Comparison of ENCODE assay signal across 1 cellular context in the genomic region with DNA sequence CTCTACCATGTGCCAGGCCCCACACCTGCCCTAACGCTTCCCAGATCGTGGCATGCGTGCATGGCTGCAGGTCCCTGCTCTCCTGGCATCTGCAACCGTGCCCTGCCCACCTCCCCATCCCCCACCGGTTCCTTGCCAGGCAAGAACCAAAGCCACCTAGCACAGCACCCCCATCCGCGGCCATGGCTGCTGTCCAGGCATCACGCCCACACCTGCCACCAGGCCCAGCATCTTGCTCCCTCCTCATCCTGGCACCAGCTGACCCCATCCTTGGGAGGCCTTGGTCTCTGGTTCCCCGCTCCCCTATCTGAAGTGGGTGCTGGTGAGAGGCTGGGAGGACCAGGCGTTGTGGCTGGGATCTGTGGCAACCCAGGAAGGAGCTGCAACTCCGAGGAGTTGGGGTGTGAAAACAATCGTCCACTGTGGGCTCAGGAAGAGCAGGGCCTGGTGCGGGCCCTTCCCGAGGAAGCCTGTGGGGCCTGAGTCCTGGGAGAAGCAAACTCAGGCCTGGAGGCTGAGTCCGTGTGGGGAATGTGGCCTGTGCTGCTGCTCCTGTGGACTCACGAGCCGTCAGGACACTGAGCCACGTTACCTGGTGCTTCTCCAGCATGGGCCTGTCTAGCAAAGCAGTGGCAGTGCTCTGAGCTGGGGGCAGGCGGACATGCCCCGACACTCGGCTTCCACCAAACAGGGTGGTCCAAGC.
TF ChIP-seq lines count a peak whose summit lies in the region.

No MANE protein-coding gene starts in this region.

TF ChIP-seq in H1, 55 proteins besides CTCF, POLR2A, EP300 and RAD21 (continued from another document):
- no peak for TF ChIP-seq RXRA (IDR thresholded peaks at IDR 0.05; ENCODE audit: insufficient read depth, low read depth, low read length)
- TF ChIP-seq, protein P1, sequence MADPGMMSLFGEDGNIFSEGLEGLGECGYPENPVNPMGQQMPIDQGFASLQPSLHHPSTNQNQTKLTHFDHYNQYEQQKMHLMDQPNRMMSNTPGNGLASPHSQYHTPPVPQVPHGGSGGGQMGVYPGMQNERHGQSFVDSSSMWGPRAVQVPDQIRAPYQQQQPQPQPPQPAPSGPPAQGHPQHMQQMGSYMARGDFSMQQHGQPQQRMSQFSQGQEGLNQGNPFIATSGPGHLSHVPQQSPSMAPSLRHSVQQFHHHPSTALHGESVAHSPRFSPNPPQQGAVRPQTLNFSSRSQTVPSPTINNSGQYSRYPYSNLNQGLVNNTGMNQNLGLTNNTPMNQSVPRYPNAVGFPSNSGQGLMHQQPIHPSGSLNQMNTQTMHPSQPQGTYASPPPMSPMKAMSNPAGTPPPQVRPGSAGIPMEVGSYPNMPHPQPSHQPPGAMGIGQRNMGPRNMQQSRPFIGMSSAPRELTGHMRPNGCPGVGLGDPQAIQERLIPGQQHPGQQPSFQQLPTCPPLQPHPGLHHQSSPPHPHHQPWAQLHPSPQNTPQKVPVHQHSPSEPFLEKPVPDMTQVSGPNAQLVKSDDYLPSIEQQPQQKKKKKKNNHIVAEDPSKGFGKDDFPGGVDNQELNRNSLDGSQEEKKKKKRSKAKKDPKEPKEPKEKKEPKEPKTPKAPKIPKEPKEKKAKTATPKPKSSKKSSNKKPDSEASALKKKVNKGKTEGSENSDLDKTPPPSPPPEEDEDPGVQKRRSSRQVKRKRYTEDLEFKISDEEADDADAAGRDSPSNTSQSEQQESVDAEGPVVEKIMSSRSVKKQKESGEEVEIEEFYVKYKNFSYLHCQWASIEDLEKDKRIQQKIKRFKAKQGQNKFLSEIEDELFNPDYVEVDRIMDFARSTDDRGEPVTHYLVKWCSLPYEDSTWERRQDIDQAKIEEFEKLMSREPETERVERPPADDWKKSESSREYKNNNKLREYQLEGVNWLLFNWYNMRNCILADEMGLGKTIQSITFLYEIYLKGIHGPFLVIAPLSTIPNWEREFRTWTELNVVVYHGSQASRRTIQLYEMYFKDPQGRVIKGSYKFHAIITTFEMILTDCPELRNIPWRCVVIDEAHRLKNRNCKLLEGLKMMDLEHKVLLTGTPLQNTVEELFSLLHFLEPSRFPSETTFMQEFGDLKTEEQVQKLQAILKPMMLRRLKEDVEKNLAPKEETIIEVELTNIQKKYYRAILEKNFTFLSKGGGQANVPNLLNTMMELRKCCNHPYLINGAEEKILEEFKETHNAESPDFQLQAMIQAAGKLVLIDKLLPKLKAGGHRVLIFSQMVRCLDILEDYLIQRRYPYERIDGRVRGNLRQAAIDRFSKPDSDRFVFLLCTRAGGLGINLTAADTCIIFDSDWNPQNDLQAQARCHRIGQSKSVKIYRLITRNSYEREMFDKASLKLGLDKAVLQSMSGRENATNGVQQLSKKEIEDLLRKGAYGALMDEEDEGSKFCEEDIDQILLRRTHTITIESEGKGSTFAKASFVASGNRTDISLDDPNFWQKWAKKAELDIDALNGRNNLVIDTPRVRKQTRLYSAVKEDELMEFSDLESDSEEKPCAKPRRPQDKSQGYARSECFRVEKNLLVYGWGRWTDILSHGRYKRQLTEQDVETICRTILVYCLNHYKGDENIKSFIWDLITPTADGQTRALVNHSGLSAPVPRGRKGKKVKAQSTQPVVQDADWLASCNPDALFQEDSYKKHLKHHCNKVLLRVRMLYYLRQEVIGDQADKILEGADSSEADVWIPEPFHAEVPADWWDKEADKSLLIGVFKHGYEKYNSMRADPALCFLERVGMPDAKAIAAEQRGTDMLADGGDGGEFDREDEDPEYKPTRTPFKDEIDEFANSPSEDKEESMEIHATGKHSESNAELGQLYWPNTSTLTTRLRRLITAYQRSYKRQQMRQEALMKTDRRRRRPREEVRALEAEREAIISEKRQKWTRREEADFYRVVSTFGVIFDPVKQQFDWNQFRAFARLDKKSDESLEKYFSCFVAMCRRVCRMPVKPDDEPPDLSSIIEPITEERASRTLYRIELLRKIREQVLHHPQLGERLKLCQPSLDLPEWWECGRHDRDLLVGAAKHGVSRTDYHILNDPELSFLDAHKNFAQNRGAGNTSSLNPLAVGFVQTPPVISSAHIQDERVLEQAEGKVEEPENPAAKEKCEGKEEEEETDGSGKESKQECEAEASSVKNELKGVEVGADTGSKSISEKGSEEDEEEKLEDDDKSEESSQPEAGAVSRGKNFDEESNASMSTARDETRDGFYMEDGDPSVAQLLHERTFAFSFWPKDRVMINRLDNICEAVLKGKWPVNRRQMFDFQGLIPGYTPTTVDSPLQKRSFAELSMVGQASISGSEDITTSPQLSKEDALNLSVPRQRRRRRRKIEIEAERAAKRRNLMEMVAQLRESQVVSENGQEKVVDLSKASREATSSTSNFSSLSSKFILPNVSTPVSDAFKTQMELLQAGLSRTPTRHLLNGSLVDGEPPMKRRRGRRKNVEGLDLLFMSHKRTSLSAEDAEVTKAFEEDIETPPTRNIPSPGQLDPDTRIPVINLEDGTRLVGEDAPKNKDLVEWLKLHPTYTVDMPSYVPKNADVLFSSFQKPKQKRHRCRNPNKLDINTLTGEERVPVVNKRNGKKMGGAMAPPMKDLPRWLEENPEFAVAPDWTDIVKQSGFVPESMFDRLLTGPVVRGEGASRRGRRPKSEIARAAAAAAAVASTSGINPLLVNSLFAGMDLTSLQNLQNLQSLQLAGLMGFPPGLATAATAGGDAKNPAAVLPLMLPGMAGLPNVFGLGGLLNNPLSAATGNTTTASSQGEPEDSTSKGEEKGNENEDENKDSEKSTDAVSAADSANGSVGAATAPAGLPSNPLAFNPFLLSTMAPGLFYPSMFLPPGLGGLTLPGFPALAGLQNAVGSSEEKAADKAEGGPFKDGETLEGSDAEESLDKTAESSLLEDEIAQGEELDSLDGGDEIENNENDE (IDR thresholded peaks at IDR 0.05; ENCODE audit: insufficient replicate concordance, low read length): no peak
- no peak for TF ChIP-seq RNF2 (IDR thresholded peaks at IDR 0.05; ENCODE audit: borderline replicate concordance, low read depth, low read length, missing control alignments, poor library complexity, severe bottlenecking)
- TF ChIP-seq KDM5A (IDR thresholded peaks at IDR 0.05; ENCODE audit: low read length): no peak
- no peak for TF ChIP-seq NRF1 (IDR thresholded peaks at IDR 0.05; ENCODE audit: low read depth, low read length)
- TF ChIP-seq CBX5 (IDR thresholded peaks at IDR 0.05; ENCODE audit: low read depth, low read length): no peak
- TF ChIP-seq, protein P2, sequence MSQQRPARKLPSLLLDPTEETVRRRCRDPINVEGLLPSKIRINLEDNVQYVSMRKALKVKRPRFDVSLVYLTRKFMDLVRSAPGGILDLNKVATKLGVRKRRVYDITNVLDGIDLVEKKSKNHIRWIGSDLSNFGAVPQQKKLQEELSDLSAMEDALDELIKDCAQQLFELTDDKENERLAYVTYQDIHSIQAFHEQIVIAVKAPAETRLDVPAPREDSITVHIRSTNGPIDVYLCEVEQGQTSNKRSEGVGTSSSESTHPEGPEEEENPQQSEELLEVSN (IDR thresholded peaks at IDR 0.05): no peak
- TF ChIP-seq, protein P3, sequence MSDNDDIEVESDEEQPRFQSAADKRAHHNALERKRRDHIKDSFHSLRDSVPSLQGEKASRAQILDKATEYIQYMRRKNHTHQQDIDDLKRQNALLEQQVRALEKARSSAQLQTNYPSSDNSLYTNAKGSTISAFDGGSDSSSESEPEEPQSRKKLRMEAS (IDR thresholded peaks at IDR 0.05): no peak
